ENCODE assay signal across 24 cellular contexts in the genomic region with DNA sequence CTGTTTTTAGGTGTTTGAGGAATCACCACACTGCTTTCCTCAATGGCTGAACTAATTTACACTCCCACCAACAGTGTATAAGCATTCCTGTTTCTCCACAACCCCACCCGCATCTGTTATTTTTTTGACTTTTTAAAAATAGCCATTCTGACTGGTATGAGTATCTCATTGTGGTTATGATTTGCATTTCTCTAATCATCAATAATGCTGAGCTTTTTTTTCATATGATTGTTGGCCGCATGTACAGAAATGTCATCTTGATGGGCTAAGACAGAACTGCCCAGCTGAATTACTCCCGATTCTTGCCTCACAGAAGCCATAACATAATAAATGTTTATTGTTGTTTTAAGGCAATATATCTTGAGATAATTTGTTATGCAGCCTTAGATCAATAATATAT.
"Had no signal": no experiment of that assay in that cellular context is flagged by ENCODE, and none has a peak within 500 bp of the region (broad histone marks: within the 10 kb centered on the region; RNA-seq: fewer than 3 reads in every experiment).

No MANE protein-coding gene starts in this region.

- H3K9me3 ChIP-seq: adrenal gland had no signal

- ATAC-seq: activated CD8-positive, alpha-beta T cell treated with anti-CD3 and anti-CD28 coated beads, Interleukin-2, amount 10 ng/mL, durations not matched to agents 7 days and 5 days; PC-3; WTC11 had no signal

- H3K4me3 ChIP-seq: adrenal gland had no signal

- H3K36me3 ChIP-seq: adrenal gland had no signal

- DNase-seq: activated CD4-positive, alpha-beta T cell treated with anti-CD3 and anti-CD28 coated beads for 48 hours; activated CD4-positive, alpha-beta T cell treated with anti-CD3 and anti-CD28 coated beads, Interleukin-2, amount 50 U/mL, for 4 hours; activated CD4-positive, CD25-positive, alpha-beta regulatory T cell treated with anti-CD3 and anti-CD28 coated beads, Interleukin-2, amount 50 U/mL, for 72 hours; activated CD8-positive, alpha-beta memory T cell treated with anti-CD3 and anti-CD28 coated beads, Interleukin-2, amount 50 U/mL, for 48 hours; activated CD8-positive, alpha-beta T cell treated with anti-CD3 and anti-CD28 coated beads, Interleukin-2, amount 10 ng/mL, durations not matched to agents 7 days and 5 days; activated naive CD4-positive, alpha-beta T cell treated with anti-CD3 and anti-CD28 coated beads, Interleukin-2, amount 50 U/mL, for 16 hours; activated naive CD8-positive, alpha-beta T cell treated with anti-CD3 and anti-CD28 coated beads, Interleukin-2, amount 10 ng/mL, durations not matched to agents 7 days and 5 days; activated T-cell treated with anti-CD3 and anti-CD28 coated beads, Interleukin-2, amount 50 U/mL, for 1 hour; adrenal gland; anterior cingulate cortex; cerebellar nuclear complex; NCI-H1048; NCI-H146; NCI-H187 treated with DMSO at 0.1 percent for 48 hours; NCI-H2171; NCI-H2227 treated with DMSO at 0.1 percent for 48 hours; NCI-H446 treated with DMSO at 0.1 percent for 48 hours; NCI-H524 treated with DMSO at 0.1 percent for 48 hours; NCI-H774; NK-92 treated with Interleukin-12 subunit alpha and Interleukin-12 subunit beta, amount 100 ng/mL, for 24 hours; PC-3; SHP77 treated with DMSO at 0.1 percent for 48 hours; T-helper 9 cell had no signal

- H3K27ac ChIP-seq: adrenal gland had no signal
